Comparison of ENCODE assay signal across 1 cellular context in genomic region chr10:807163-807957, GRCh38.
TF ChIP-seq lines count a peak whose summit lies in the region.

No MANE protein-coding gene starts in this region.

TF ChIP-seq in K562, 482 proteins besides CTCF, POLR2A, EP300 and RAD21 (continued from another document):
- TF ChIP-seq RBM39 (optimal IDR thresholded peaks at IDR 0.05; ENCODE audit: low read depth, low read length) = no peak
- TF ChIP-seq ZBTB26 (CRISPR knock-in tag; IDR thresholded peaks at IDR 0.05) = no peak
- TF ChIP-seq HMGN3 (IDR thresholded peaks at IDR 0.05; ENCODE audit: borderline replicate concordance, extremely low read depth, insufficient read length, low read depth, low read length) = peak; percentile 21
- TF ChIP-seq SREBF2 (CRISPR knock-in tag; IDR thresholded peaks at IDR 0.05) = no peak
- TF ChIP-seq RBBP5 (IDR thresholded peaks at IDR 0.05; ENCODE audit: borderline replicate concordance, insufficient read depth, low read length, poor library complexity, severe bottlenecking) = no peak
- TF ChIP-seq, protein P1, sequence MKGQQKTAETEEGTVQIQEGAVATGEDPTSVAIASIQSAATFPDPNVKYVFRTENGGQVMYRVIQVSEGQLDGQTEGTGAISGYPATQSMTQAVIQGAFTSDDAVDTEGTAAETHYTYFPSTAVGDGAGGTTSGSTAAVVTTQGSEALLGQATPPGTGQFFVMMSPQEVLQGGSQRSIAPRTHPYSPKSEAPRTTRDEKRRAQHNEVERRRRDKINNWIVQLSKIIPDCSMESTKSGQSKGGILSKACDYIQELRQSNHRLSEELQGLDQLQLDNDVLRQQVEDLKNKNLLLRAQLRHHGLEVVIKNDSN (CRISPR knock-in tag; IDR thresholded peaks at IDR 0.05) = no peak
- no peak for TF ChIP-seq HNRNPH1 (optimal IDR thresholded peaks at IDR 0.05; ENCODE audit: low read depth, low read length)
- TF ChIP-seq RB1 (IDR thresholded peaks at IDR 0.05; ENCODE audit: low read depth) = no peak
